ENCODE assay signal across 1 cellular context in the genomic region with DNA sequence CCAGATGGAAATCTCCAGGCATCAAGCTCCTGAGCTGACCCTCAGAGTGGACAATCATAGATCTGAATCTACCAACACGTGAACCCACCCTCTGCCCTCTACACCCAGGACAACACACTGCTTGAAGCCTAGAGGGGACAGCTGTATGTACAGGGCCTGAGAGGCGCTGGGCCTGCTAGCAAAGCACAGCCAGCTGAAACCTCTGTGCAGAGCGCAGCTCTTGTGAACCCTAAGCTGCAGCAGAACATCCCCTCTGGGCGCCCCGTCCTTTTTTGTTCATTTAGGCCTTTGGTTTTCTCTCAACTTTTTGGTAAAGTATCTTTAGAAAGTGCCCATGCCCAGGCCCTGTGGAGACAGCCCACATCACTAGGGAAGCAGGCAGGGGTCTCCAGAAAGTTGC.
TF ChIP-seq lines count a peak whose summit lies in the region.

No MANE protein-coding gene starts in this region.

TF ChIP-seq in IMR-90, 13 proteins besides CTCF, POLR2A, EP300 and RAD21:
- TF ChIP-seq MAFK (IDR thresholded peaks at IDR 0.05; ENCODE audit: low read depth, low read length) (no peak), MAZ (IDR thresholded peaks at IDR 0.05; ENCODE audit: borderline replicate concordance, low read depth, low read length) (no peak), RFX5 (IDR thresholded peaks at IDR 0.05; ENCODE audit: low read depth, low read length) (no peak), CHD1 (IDR thresholded peaks at IDR 0.05; ENCODE audit: low read depth, low read length) (no peak), NFE2L2 (IDR thresholded peaks at IDR 0.05; ENCODE audit: low read depth, low read length) (no peak), RCOR1 (IDR thresholded peaks at IDR 0.05; ENCODE audit: insufficient replicate concordance, low read length) (no peak), BHLHE40 (IDR thresholded peaks at IDR 0.05; ENCODE audit: low read depth, low read length) (no peak)
- TF ChIP-seq, protein P1, sequence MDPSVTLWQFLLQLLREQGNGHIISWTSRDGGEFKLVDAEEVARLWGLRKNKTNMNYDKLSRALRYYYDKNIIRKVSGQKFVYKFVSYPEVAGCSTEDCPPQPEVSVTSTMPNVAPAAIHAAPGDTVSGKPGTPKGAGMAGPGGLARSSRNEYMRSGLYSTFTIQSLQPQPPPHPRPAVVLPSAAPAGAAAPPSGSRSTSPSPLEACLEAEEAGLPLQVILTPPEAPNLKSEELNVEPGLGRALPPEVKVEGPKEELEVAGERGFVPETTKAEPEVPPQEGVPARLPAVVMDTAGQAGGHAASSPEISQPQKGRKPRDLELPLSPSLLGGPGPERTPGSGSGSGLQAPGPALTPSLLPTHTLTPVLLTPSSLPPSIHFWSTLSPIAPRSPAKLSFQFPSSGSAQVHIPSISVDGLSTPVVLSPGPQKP (IDR thresholded peaks at IDR 0.05; ENCODE audit: borderline replicate concordance, low read depth, low read length) = no peak
